8 cellular contexts compared by ENCODE assay signal in the genomic region with DNA sequence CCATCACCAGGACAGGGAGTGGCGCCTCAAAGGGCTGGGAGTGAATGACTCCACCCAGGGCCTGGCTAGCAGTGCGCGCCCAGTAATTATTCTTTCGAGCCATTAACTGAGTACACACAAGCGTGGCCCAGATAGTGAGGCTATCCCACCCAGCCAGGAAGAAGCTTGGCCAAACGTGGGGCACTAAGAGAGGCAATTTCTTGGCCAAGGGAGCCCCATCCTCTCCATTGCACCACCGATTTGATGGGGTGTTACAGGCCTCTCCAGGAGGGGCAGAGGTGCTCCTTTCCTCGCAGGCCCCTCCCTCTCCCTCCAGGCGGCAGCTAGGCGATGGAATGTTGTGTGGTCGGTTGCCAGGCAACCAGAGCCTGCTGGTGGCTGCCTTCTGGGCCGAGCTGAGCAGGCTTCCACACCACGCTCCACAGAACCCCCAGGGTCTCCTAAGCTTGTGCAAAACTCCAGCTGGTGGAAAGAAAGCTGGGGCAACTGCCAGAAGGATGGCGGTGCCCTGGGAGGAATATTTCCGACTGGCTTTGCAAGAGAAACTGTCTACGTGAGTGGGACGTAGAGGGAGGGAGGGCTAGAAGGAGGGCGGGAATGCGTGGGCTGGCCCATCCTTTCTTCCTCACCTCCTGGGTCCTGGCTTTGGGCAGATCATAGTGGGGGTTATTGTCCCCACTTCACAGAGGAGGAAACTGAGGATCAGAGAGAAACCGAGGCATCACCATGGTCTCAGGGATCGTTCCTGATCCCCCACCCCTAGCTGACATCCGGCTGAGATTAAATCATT. TPM values are rescaled to one million over a fixed set of nuclear protein-coding genes. Genes with fewer than 3 reads are reported as not detected.
A peak's percentile ranks its signal among the peaks of the same experiment; 100 is the strongest.
DNase-seq lines count a peak whose midpoint lies in the region; ATAC-seq and TF ChIP-seq lines count a peak whose summit lies in the region.

A gene (plus strand): TSS at position 364 of the 790 bp plus-strand sequence. CDS start 134 bp downstream, at position 498.

- peak within 1 kb of the TSS; percentile 43 for H3K9ac ChIP-seq in neural cell (ENCODE audit: low read length)

- no peaks in the 10 kb centered on the region for H3K36me3 ChIP-seq in neural cell (ENCODE audit: insufficient read depth, low read length)

- H3K9me3 ChIP-seq in neural cell (ENCODE audit: low read length): no peaks in the 10 kb centered on the region

- H3K27ac ChIP-seq in neural cell (ENCODE audit: low read length): peak within 1 kb of the TSS; percentile 22

- H2AFZ ChIP-seq in neural cell (ENCODE audit: low read depth, low read length): no peak within 1 kb of the TSS

- TF ChIP-seq EP300 in neural cell (conservative IDR thresholded peaks at IDR 0.05; ENCODE audit: poor library complexity, severe bottlenecking): peak; percentile 27

- no peaks in the 10 kb centered on the region for H3F3A ChIP-seq in neural cell (ENCODE audit: insufficient read depth, low read length, poor library complexity, severe bottlenecking)

- no peaks in the 10 kb centered on the region for H3K9me2 ChIP-seq in neural cell (ENCODE audit: insufficient read depth, low read length)

- peak; percentile 52 for DNase-seq in CD1c-positive myeloid dendritic cell (ENCODE audit: extremely low spot score)
- DNase-seq in Jurkat, Clone E6-1 (ENCODE audit: low read depth, low spot score): peak; percentile 54
- DNase-seq in SK-N-DZ (ENCODE audit: low spot score): peak; percentile 71
- peak; percentile 58 for DNase-seq in fibroblast of mammary gland (ENCODE audit: low read depth)
- no peak for DNase-seq in activated naive CD4-positive, alpha-beta T cell treated with anti-CD3 and anti-CD28 coated beads, Interleukin-2, amount 50 U/mL, for 16 hours
- no peak for DNase-seq in activated effector memory CD4-positive, alpha-beta T cell treated with Interleukin-2 at 50 U/mL for 16 hours

- peak; percentile 18 for TF ChIP-seq RAD21 in neural cell (conservative IDR thresholded peaks at IDR 0.05)

- no peaks in the 10 kb centered on the region for H3K79me2 ChIP-seq in neural cell (replicated peaks; ENCODE audit: insufficient read depth, low read length)

- H3K4me3 ChIP-seq in Jurkat, Clone E6-1 (ENCODE audit: low read length): no peak within 1 kb of the TSS
- H3K4me3 ChIP-seq in fibroblast of mammary gland (ENCODE audit: control insufficient read depth, low read depth, low read length) (no peak within 1 kb of the TSS), neural cell (ENCODE audit: low read length) (peak within 1 kb of the TSS; percentile 52)

- no peak for TF ChIP-seq CTCF in fibroblast of mammary gland (conservative IDR thresholded peaks at IDR 0.05; ENCODE audit: control insufficient read depth, insufficient read depth, low read depth, low read length)
- TF ChIP-seq CTCF in neural cell (IDR thresholded peaks at IDR 0.05; ENCODE audit: poor library complexity, severe bottlenecking): peak; percentile 42

- no peak for ATAC-seq in HG02798 (IDR thresholded peaks at IDR 0.05; ENCODE audit: poor library complexity, unreplicated experiment)

- H4K20me1 ChIP-seq in neural cell (ENCODE audit: insufficient read depth): no peaks in the 10 kb centered on the region

- H3K4me2 ChIP-seq in neural cell (ENCODE audit: low read length): peak within 1 kb of the TSS; percentile 42

- H3K27me3 ChIP-seq in neural cell (ENCODE audit: insufficient read depth, low read depth, low read length): peaks cover 25% of the 10 kb centered on the region

TF ChIP-seq in neural cell, 6 proteins besides CTCF, POLR2A, EP300 and RAD21:
- no peak for TF ChIP-seq POLR2AphosphoS5 (IDR thresholded peaks at IDR 0.05)
- TF ChIP-seq EZH2 (IDR thresholded peaks at IDR 0.05; ENCODE audit: borderline replicate concordance, insufficient read depth, low read length, poor library complexity, severe bottlenecking): no peak
- TF ChIP-seq SMC3 (conservative IDR thresholded peaks at IDR 0.05; ENCODE audit: poor library complexity): no peak
- TF ChIP-seq MXI1 (conservative IDR thresholded peaks at IDR 0.05; ENCODE audit: poor library complexity, severe bottlenecking): peak; percentile 68
- no peak for TF ChIP-seq TAF1 (IDR thresholded peaks at IDR 0.05; ENCODE audit: low read depth)

RNA-seq across cellular contexts. Expression of the gene that starts here (rescaled TPM):
- polyA plus RNA-seq in Jurkat, Clone E6-1 (2012; ENCODE audit: insufficient read depth, insufficient read length): 2.5 TPM
- not detected in 2 replicates for polyA plus RNA-seq in SK-N-DZ (2014; cell fraction: cytosol; rRNA removed)
- not detected in 2 replicates for polyA plus RNA-seq in SK-N-DZ (2014; cell fraction: nucleus; rRNA removed)
- not detected in 2 replicates for polyA plus RNA-seq in neural cell
- polyA minus RNA-seq in neural cell: not detected in 2 replicates

Comparison
In these comparisons a context has a peak if more than half of its experiments do, and no peak if none do; other contexts are left out.
1. DNase-seq: peak in CD1c-positive myeloid dendritic cell (single experiment), Jurkat, Clone E6-1 (single experiment), SK-N-DZ (single experiment) and fibroblast of mammary gland (single experiment); none in activated naive CD4-positive, alpha-beta T cell treated with anti-CD3 and anti-CD28 coated beads, Interleukin-2, amount 50 U/mL, for 16 hours (single experiment) and activated effector memory CD4-positive, alpha-beta T cell treated with Interleukin-2 at 50 U/mL for 16 hours (single experiment).